Comparison of ENCODE assay signal across 14 cellular contexts in the genomic region with DNA sequence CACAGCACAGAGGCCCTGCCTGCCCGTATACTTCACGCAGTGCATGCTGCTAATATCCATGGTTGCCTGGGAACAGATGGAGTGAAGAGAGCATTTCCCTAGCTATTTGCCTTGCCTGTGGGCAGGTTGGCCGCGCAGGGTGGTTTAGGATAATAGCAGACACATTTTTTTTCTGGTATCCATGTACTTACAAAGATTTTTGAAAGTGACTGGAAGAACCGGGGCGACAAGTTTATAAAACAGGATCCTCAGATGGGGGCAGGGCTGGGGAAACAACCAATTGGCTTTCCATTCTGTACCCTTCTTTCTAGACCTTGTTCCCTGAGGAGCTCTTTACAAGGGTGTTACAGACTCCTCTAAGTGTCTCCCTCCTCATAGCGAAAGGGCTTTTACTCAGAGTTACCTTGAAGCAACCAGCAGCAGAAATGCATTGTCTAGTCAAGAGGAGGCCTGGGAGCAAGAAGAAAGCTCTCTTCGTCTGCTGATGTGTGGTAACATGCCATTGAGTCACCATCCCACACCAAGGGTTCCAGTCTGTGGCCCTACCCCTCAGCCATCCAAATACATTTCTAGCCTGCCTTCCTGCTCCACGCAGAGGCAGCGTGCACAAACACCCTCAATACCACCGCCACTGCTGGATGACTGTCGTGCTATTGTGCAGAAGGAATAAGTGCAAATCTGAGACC. TPM values are rescaled to one million over a fixed set of nuclear protein-coding genes. Genes with fewer than 3 reads are reported as not detected.
A peak's percentile ranks its signal among the peaks of the same experiment; 100 is the strongest.
DNase-seq lines count a peak whose midpoint lies in the region; TF ChIP-seq lines count a peak whose summit lies in the region.
"Had no signal": no experiment of that assay in that cellular context is flagged by ENCODE, and none has a peak within 500 bp of the region (broad histone marks: within the 10 kb centered on the region; RNA-seq: fewer than 3 reads in every experiment).

No MANE protein-coding gene starts in this region.

- no peak overlapping the region for H3K4me3 Mint-ChIP-seq in activated CD4-positive, alpha-beta memory T cell treated with anti-CD3 and anti-CD28 coated beads, Interleukin-2, amount 10 ng/mL, durations not matched to agents 7 days and 5 days
- H3K4me3 Mint-ChIP-seq: naive thymus-derived CD8-positive, alpha-beta T cell; WTC11 had no signal

- H3K36me3 Mint-ChIP-seq in activated CD4-positive, alpha-beta memory T cell treated with anti-CD3 and anti-CD28 coated beads, Interleukin-2, amount 10 ng/mL, durations not matched to agents 7 days and 5 days (ENCODE audit: low read depth), result no peaks in the 10 kb centered on the region
- H3K36me3 Mint-ChIP-seq: naive thymus-derived CD8-positive, alpha-beta T cell; WTC11 had no signal

- intact Hi-C loops in colonic mucosa (cut with DNase I), result loop anchor here (5.0 to 10.0 kb wide), 2 partner anchors 109 to 396 kb away; no protein-coding TSS in a partner anchor

- peak overlapping the region in 1 of 2 donors; percentile 38 for H3K9ac ChIP-seq in colonic mucosa (ENCODE audit: low read depth in 2 of 2, low read length in 2 of 2)
- H3K9ac ChIP-seq in parathyroid adenoma, result no peak overlapping the region

- CTCF ChIA-PET in activated CD4-positive, alpha-beta memory T cell treated with anti-CD3 and anti-CD28 coated beads, Interleukin-2, amount 10 ng/mL, durations not matched to agents 7 days and 5 days (lab: Charles Lee), result interaction anchor here (1.4 kb wide), 1 partner anchor 184 kb away, joined by 3 read pairs; no protein-coding TSS in a partner anchor

- no peaks in the 10 kb centered on the region for H3K9me3 Mint-ChIP-seq in activated CD4-positive, alpha-beta memory T cell treated with anti-CD3 and anti-CD28 coated beads, Interleukin-2, amount 10 ng/mL, durations not matched to agents 7 days and 5 days
- H3K9me3 Mint-ChIP-seq: naive thymus-derived CD8-positive, alpha-beta T cell; WTC11 had no signal

- H3K27me3 Mint-ChIP-seq in activated CD4-positive, alpha-beta memory T cell treated with anti-CD3 and anti-CD28 coated beads, Interleukin-2, amount 10 ng/mL, durations not matched to agents 7 days and 5 days, result no peaks in the 10 kb centered on the region
- H3K27me3 Mint-ChIP-seq: naive thymus-derived CD8-positive, alpha-beta T cell had no signal

- TF ChIP-seq CTCF in colonic mucosa (IDR thresholded peaks at IDR 0.05) (no peak), parathyroid adenoma (IDR thresholded peaks at IDR 0.05) (no peak)

- H3K79me2 ChIP-seq in parathyroid adenoma, result no peaks in the 10 kb centered on the region

- H3K4me3 ChIP-seq in colonic mucosa (no peak overlapping the region), parathyroid adenoma (ENCODE audit: low read depth, low read length) (no peak overlapping the region)
- H3K4me3 ChIP-seq: BLaER1 treated with 17β-estradiol and CSF1 and Interleukin-3, amounts not matched to agents 10 nM and 100 nM had no signal

- no peak overlapping the region for H3K4me2 ChIP-seq in parathyroid adenoma (ENCODE audit: low read length)

- H3K4me1 Mint-ChIP-seq in activated CD4-positive, alpha-beta memory T cell treated with anti-CD3 and anti-CD28 coated beads, Interleukin-2, amount 10 ng/mL, durations not matched to agents 7 days and 5 days, result peaks cover 23% of the 10 kb centered on the region

- H3K4me1 ChIP-seq in colonic mucosa (no peaks in the 10 kb centered on the region), parathyroid adenoma (peaks cover 25% of the 10 kb centered on the region)

- POLR2A ChIA-PET in activated CD4-positive, alpha-beta memory T cell treated with anti-CD3 and anti-CD28 coated beads, Interleukin-2, amount 10 ng/mL, durations not matched to agents 7 days and 5 days (lab: Charles Lee), result interaction anchor here (1.1 kb wide), 1 partner anchor 17 kb away, joined by 3 read pairs; no protein-coding TSS in a partner anchor

- H3K27me3 ChIP-seq in colonic mucosa, result no peaks in the 10 kb centered on the region
- H3K27me3 ChIP-seq in parathyroid adenoma (ENCODE audit: control insufficient read depth, insufficient read depth, low read length), result no peaks in the 10 kb centered on the region
- H3K27me3 ChIP-seq: BLaER1 treated with 17β-estradiol and CSF1 and Interleukin-3, amounts not matched to agents 10 nM and 100 nM had no signal

- H3K36me3 ChIP-seq in colonic mucosa (no peaks in the 10 kb centered on the region), parathyroid adenoma (ENCODE audit: control insufficient read depth, insufficient read depth, low read length) (no peaks in the 10 kb centered on the region)
- H3K36me3 ChIP-seq: BLaER1 treated with 17β-estradiol and CSF1 and Interleukin-3, amounts not matched to agents 10 nM and 100 nM had no signal

- no peak overlapping the region for H2AFZ ChIP-seq in parathyroid adenoma

- H3K9me3 ChIP-seq in colonic mucosa (no peaks in the 10 kb centered on the region), parathyroid adenoma (ENCODE audit: control insufficient read depth, low read length) (no peaks in the 10 kb centered on the region)
- H3K9me3 ChIP-seq: BLaER1 treated with 17β-estradiol and CSF1 and Interleukin-3, amounts not matched to agents 10 nM and 100 nM had no signal

- no peak overlapping the region for H3K27ac Mint-ChIP-seq in activated CD4-positive, alpha-beta memory T cell treated with anti-CD3 and anti-CD28 coated beads, Interleukin-2, amount 10 ng/mL, durations not matched to agents 7 days and 5 days
- H3K27ac Mint-ChIP-seq: naive thymus-derived CD8-positive, alpha-beta T cell; WTC11 had no signal

- H3K27ac ChIP-seq in colonic mucosa (no peak overlapping the region), parathyroid adenoma (peak overlapping the region; percentile 30)

- DNase-seq in HPDE6-E6E7 (ENCODE audit: extremely low spot score) (peak; percentile 43), NCI-H2107 (lab: John Stamatoyannopoulos, UW) (peak; percentile 51), colonic mucosa (peak; percentile 70), hippocampal formation (lab: John Stamatoyannopoulos, UW) (no peak), mesenteric fat pad (ENCODE audit: low spot score) (no peak), T1000 (lab: John Stamatoyannopoulos, UW) (no peak)
- DNase-seq in activated CD4-positive, alpha-beta memory T cell treated with anti-CD3 and anti-CD28 coated beads, Interleukin-2, amount 10 ng/mL, durations not matched to agents 7 days and 5 days, result no peak
- DNase-seq: activated T-cell treated with anti-CD3 and anti-CD28 coated beads, Interleukin-2, amount 50 U/mL, for 1 hour; naive thymus-derived CD8-positive, alpha-beta T cell; NCI-H1694; SHP77 treated with DMSO at 0.1 percent for 48 hours had no signal

RNA-seq across cellular contexts. Expression of a gene that starts 31.5 kb away (rescaled TPM):
- 10 to 100 TPM in 1 of 2 donors, 1 to 10 TPM in 1; 8.0 to 10.8 TPM for total RNA-seq in colonic mucosa
- 1 to 10 TPM; 2.3 to 2.7 TPM for total RNA-seq in activated CD4-positive, alpha-beta memory T cell treated with anti-CD3 and anti-CD28 coated beads, Interleukin-2, amount 10 ng/mL, durations not matched to agents 7 days and 5 days
- 113 TPM for total RNA-seq in mesenteric fat pad

Comparison
In these comparisons a context has a peak if more than half of its experiments do, and no peak if none do; other contexts are left out.
1. DNase-seq: peak in HPDE6-E6E7 (single experiment), NCI-H2107 (single experiment) and colonic mucosa (single experiment); none in activated CD4-positive, alpha-beta memory T cell treated with anti-CD3 and anti-CD28 coated beads, Interleukin-2, amount 10 ng/mL, durations not matched to agents 7 days and 5 days (single experiment), hippocampal formation (0 of 2), mesenteric fat pad (single experiment) and T1000 (single experiment).